Comparison of ENCODE assay signal across 29 cellular contexts in genomic region chr10:90458571-90458970, GRCh38.
"Had no signal": no experiment of that assay in that cellular context is flagged by ENCODE, and none has a peak within 500 bp of the region (broad histone marks: within the 10 kb centered on the region; RNA-seq: fewer than 3 reads in every experiment).

No MANE protein-coding gene starts in this region.

- H3K27ac ChIP-seq: body of pancreas, epithelial cell of prostate had no signal

- H3K4me3 ChIP-seq: body of pancreas had no signal

- DNase-seq: activated CD4-positive, alpha-beta T cell treated with anti-CD3 and anti-CD28 coated beads for 1 hour; activated CD4-positive, alpha-beta T cell treated with anti-CD3 and anti-CD28 coated beads for 4 hours; activated CD4-positive, alpha-beta T cell treated with anti-CD3 and anti-CD28 coated beads, Interleukin-2, amount 10 ng/mL, durations not matched to agents 7 days and 5 days; activated CD4-positive, alpha-beta T cell treated with anti-CD3 and anti-CD28 coated beads, Interleukin-2, amount 50 U/mL, for 48 hours; activated CD4-positive, CD25-positive, alpha-beta regulatory T cell; activated CD8-positive, alpha-beta memory T cell treated with anti-CD3 and anti-CD28 coated beads for 24 hours; activated CD8-positive, alpha-beta T cell treated with anti-CD3 and anti-CD28 coated beads for 36 hours; activated effector memory CD4-positive, alpha-beta T cell treated with Interleukin-2 at 50 U/mL for 16 hours; activated gamma-delta T cell treated with Interleukin-2 at 50 U/mL for 16 hours; activated naive CD4-positive, alpha-beta T cell treated with anti-CD3 and anti-CD28 coated beads, Interleukin-2, amount 50 U/mL, for 16 hours; activated naive CD4-positive, alpha-beta T cell treated with Interleukin-2 at 50 U/mL for 16 hours; activated T-cell treated with anti-CD3 and anti-CD28 coated beads, Interleukin-2, amount 50 U/mL, for 4 hours; amniotic stem cell; anterior cingulate cortex; body of pancreas; caudate nucleus; cortex of kidney; dermis blood vessel endothelial cell; effector CD4-positive, alpha-beta T cell; effector memory CD8-positive, alpha-beta T cell; head of caudate nucleus; T-helper 1 cell; T-helper 17 cell; T1000 had no signal

- H3K4me3 Mint-ChIP-seq: activated CD4-positive, alpha-beta T cell treated with anti-CD3 and anti-CD28 coated beads, Interleukin-2, amount 10 ng/mL, durations not matched to agents 7 days and 5 days; activated CD8-positive, alpha-beta T cell treated with anti-CD3 and anti-CD28 coated beads for 36 hours; activated naive CD8-positive, alpha-beta T cell; activated T-cell treated with anti-CD3 and anti-CD28 coated beads, Interleukin-2, amount 50 U/mL, for 4 hours; activated T-helper 17 cell treated with anti-CD3 and anti-CD28 coated beads, Interleukin-2, amount 50 U/mL, for 72 hours; effector memory CD8-positive, alpha-beta T cell; T-helper 17 cell; T-helper 2 cell treated with Interferon-gamma antibody and Interleukin-4, amounts not matched to agents 5 μg/mL and 100 μg/mL, for 36 hours had no signal

- H3K27me3 ChIP-seq: body of pancreas had no signal

- H3K9me3 ChIP-seq: body of pancreas had no signal

- H3K4me1 ChIP-seq: body of pancreas had no signal

- H3K27me3 Mint-ChIP-seq: activated CD4-positive, alpha-beta T cell treated with anti-CD3 and anti-CD28 coated beads, Interleukin-2, amount 10 ng/mL, durations not matched to agents 7 days and 5 days; activated CD8-positive, alpha-beta T cell treated with anti-CD3 and anti-CD28 coated beads for 36 hours; activated T-helper 17 cell treated with anti-CD3 and anti-CD28 coated beads, Interleukin-2, amount 50 U/mL, for 72 hours; effector memory CD8-positive, alpha-beta T cell; T-helper 17 cell had no signal

- H3K4me1 Mint-ChIP-seq: activated CD4-positive, alpha-beta T cell treated with anti-CD3 and anti-CD28 coated beads, Interleukin-2, amount 10 ng/mL, durations not matched to agents 7 days and 5 days; activated T-helper 17 cell treated with anti-CD3 and anti-CD28 coated beads, Interleukin-2, amount 50 U/mL, for 72 hours; T-helper 17 cell had no signal

- H3K27ac Mint-ChIP-seq: activated CD4-positive, alpha-beta T cell treated with anti-CD3 and anti-CD28 coated beads, Interleukin-2, amount 10 ng/mL, durations not matched to agents 7 days and 5 days; activated CD8-positive, alpha-beta T cell treated with anti-CD3 and anti-CD28 coated beads for 36 hours; activated naive CD8-positive, alpha-beta T cell; activated T-helper 17 cell treated with anti-CD3 and anti-CD28 coated beads, Interleukin-2, amount 50 U/mL, for 72 hours; effector memory CD8-positive, alpha-beta T cell; T-helper 17 cell; T-helper 2 cell treated with Interferon-gamma antibody and Interleukin-4, amounts not matched to agents 5 μg/mL and 100 μg/mL, for 36 hours had no signal

- H3K36me3 Mint-ChIP-seq: activated naive CD8-positive, alpha-beta T cell had no signal

- ATAC-seq: activated CD8-positive, alpha-beta T cell treated with anti-CD3 and anti-CD28 coated beads for 36 hours; activated T-cell treated with anti-CD3 and anti-CD28 coated beads, Interleukin-2, amount 50 U/mL, for 4 hours; activated T-helper 17 cell treated with anti-CD3 and anti-CD28 coated beads, Interleukin-2, amount 50 U/mL, for 72 hours; body of pancreas; effector memory CD8-positive, alpha-beta T cell; esophagus mucosa; T-helper 17 cell had no signal

- H3K9me3 Mint-ChIP-seq: activated CD4-positive, alpha-beta T cell treated with anti-CD3 and anti-CD28 coated beads, Interleukin-2, amount 10 ng/mL, durations not matched to agents 7 days and 5 days; activated CD8-positive, alpha-beta T cell treated with anti-CD3 and anti-CD28 coated beads for 36 hours; activated T-cell treated with anti-CD3 and anti-CD28 coated beads, Interleukin-2, amount 50 U/mL, for 4 hours; activated T-helper 17 cell treated with anti-CD3 and anti-CD28 coated beads, Interleukin-2, amount 50 U/mL, for 72 hours; T-helper 2 cell treated with Interferon-gamma antibody and Interleukin-4, amounts not matched to agents 5 μg/mL and 100 μg/mL, for 36 hours had no signal
